ENCODE assay signal across 28 cellular contexts in the genomic region with DNA sequence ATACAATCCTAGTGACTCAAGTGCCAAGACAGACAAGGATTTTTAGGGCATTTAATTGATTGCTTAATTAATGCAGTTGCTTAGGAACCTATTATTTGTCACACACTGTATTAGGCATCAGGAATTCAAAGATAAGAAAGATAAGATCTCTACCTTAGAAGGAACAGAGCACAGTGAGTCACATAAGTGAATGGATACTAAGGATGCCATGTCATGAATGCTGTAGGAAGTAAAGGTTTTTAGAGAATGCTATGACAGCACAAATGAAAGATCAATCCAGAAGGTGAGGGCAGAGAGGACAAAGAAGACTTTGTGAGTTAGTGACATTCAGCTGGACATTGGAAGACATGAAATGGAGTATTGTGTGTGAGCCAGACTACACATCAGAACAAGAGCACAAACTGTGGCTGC.
DNase-seq lines count a peak whose midpoint lies in the region; ATAC-seq, FAIRE-seq and TF ChIP-seq lines count a peak whose summit lies in the region.
"Had no signal": no experiment of that assay in that cellular context is flagged by ENCODE, and none has a peak within 500 bp of the region (broad histone marks: within the 10 kb centered on the region; RNA-seq: fewer than 3 reads in every experiment).

No MANE protein-coding gene starts in this region.

- no peaks in the 10 kb centered on the region for H3K27me3 Mint-ChIP-seq in Calu3 (ENCODE audit: unreplicated experiment)

- H3K27ac Mint-ChIP-seq in Calu3 (ENCODE audit: unreplicated experiment), result peak overlapping the region; percentile 62
- H3K27ac Mint-ChIP-seq: activated naive CD4-positive, alpha-beta T cell treated with anti-CD3 and anti-CD28 coated beads, Interleukin-2, amount 50 U/mL, for 72 hours; brain; nephron progenitor cell; T-cell had no signal

- no peak overlapping the region for H3K9ac ChIP-seq in endothelial cell of umbilical vein (replicated peaks; ENCODE audit: extremely low read depth, insufficient read depth, low read length)
- H3K9ac ChIP-seq: KMS-11 had no signal

- H3K9me3 Mint-ChIP-seq in Calu3 (ENCODE audit: low read depth, unreplicated experiment), result peaks cover 6% of the 10 kb centered on the region

- DNase-seq in Calu3, result peak; percentile 10
- DNase-seq in SK-MEL-5 (ENCODE audit: low read depth, low spot score), result peak; percentile 16
- DNase-seq in endothelial cell of umbilical vein (ENCODE audit: low read depth, low spot score), result no peak
- DNase-seq in pancreas, result no peak
- no peak for DNase-seq in activated T-cell treated with anti-CD3 and anti-CD28 coated beads for 4 hours
- no peak for DNase-seq in NCI-H146 (lab: John Stamatoyannopoulos, UW)
- DNase-seq in NCI-H82 treated with DMSO at 0.1 percent for 48 hours (lab: John Stamatoyannopoulos, UW; ENCODE audit: unreplicated experiment), result no peak
- DNase-seq: activated CD4-positive, alpha-beta T cell treated with anti-CD3 and anti-CD28 coated beads for 48 hours; cortex of kidney; HCEC 1CT; heart left ventricle; left lung; mucosa of descending colon; NCI-H187 treated with DMSO at 0.1 percent for 48 hours; NCI-H2227 treated with DMSO at 0.1 percent for 48 hours; NCI-H774; nephron progenitor cell; posterior cingulate gyrus; SHP77; T-cell had no signal

- H3K9me3 ChIP-seq in endothelial cell of umbilical vein (replicated peaks; ENCODE audit: control insufficient read depth, insufficient read depth, low read length) (no peaks in the 10 kb centered on the region), pancreas (no peaks in the 10 kb centered on the region)

- no peaks in the 10 kb centered on the region for H4K20me1 ChIP-seq in endothelial cell of umbilical vein (replicated peaks; ENCODE audit: control insufficient read depth, extremely low read depth, insufficient read depth, low read length)

- no peak for TF ChIP-seq POLR2A in endothelial cell of umbilical vein (IDR thresholded peaks at IDR 0.05; ENCODE audit: low read depth, low read length)

- CTCF ChIA-PET in Calu3 (lab: Charles Lee) (interaction anchor here (1.0 kb wide), 1 partner anchor 275 kb away, joined by 3 read pairs; no protein-coding TSS in a partner anchor), endothelial cell of umbilical vein (lab: Charles Lee) (no interaction called here)

- no peak overlapping the region for H2AFZ ChIP-seq in endothelial cell of umbilical vein (ENCODE audit: low read depth, low read length)

- no TSS peak for BruUV-seq in Calu3 (replicated peaks; lab: Mats Ljungman, UMichigan)
- BruUV-seq in endothelial cell of umbilical vein (replicated peaks; lab: Mats Ljungman, UMichigan), result no TSS peak

- H3K9me1 ChIP-seq in endothelial cell of umbilical vein (replicated peaks; ENCODE audit: control insufficient read depth, extremely low read depth, insufficient read depth, low read length), result no peaks in the 10 kb centered on the region

- H3K36me3 Mint-ChIP-seq in Calu3 (ENCODE audit: insufficient read depth, unreplicated experiment), result peaks cover 11% of the 10 kb centered on the region
- H3K36me3 Mint-ChIP-seq: brain, T-cell had no signal

- H3K4me1 Mint-ChIP-seq in Calu3 (ENCODE audit: low read depth, unreplicated experiment), result peaks cover 29% of the 10 kb centered on the region
- H3K4me1 Mint-ChIP-seq: nephron progenitor cell, T-cell had no signal

- no peaks in the 10 kb centered on the region for H3K27me3 ChIP-seq in endothelial cell of umbilical vein (ENCODE audit: control insufficient read depth in 2 of 2, insufficient read depth in 2 of 2, low read length in 2 of 2)
- no peaks in the 10 kb centered on the region for H3K27me3 ChIP-seq in pancreas
- H3K27me3 ChIP-seq: heart left ventricle, left lung, suprapubic skin had no signal

- H3K4me3 ChIP-seq in endothelial cell of umbilical vein (replicated peaks in 1 of 3; ENCODE audit: insufficient read depth in 1 of 3, low read depth in 1 of 3, low read length in 3 of 3), result no peak overlapping the region
- H3K4me3 ChIP-seq in pancreas, result no peak overlapping the region
- H3K4me3 ChIP-seq: heart left ventricle, left lung, mucosa of descending colon, suprapubic skin had no signal

- H3K79me2 ChIP-seq in endothelial cell of umbilical vein (ENCODE audit: control insufficient read depth, insufficient read depth, low read length), result no peaks in the 10 kb centered on the region

- no peak overlapping the region for H3K4me3 Mint-ChIP-seq in Calu3 (ENCODE audit: low read depth, unreplicated experiment)
- H3K4me3 Mint-ChIP-seq: brain, nephron progenitor cell, T-cell had no signal

- H3K4me2 ChIP-seq in endothelial cell of umbilical vein (ENCODE audit: insufficient read depth, low read length), result no peak overlapping the region
- H3K4me2 ChIP-seq: KMS-11 had no signal

- ATAC-seq in pancreas, result peak in 3 of 4 donors; percentile 37 to 54 (median 46)
- no peak for ATAC-seq in GM19328 (IDR thresholded peaks at IDR 0.05; ENCODE audit: unreplicated experiment)
- ATAC-seq: activated naive CD4-positive, alpha-beta T cell treated with anti-CD3 and anti-CD28 coated beads, Interleukin-2, amount 50 U/mL, for 72 hours; heart left ventricle; left lung; mucosa of descending colon; T-cell had no signal

- H3K36me3 ChIP-seq in endothelial cell of umbilical vein (ENCODE audit: control insufficient read depth in 2 of 2, extremely low read depth in 1 of 2, insufficient read depth in 2 of 2, low read length in 2 of 2) (no peaks in the 10 kb centered on the region), pancreas (no peaks in the 10 kb centered on the region)
- H3K36me3 ChIP-seq: heart left ventricle, left lung, suprapubic skin had no signal

- intact Hi-C loops in Calu3 (cut with micrococcal nuclease; ENCODE audit: unreplicated experiment) (loop anchor here (2.0 kb wide), 1 partner anchor 82 kb away; no protein-coding TSS in a partner anchor), endothelial cell of umbilical vein (cut with micrococcal nuclease) (no loop called here), pancreas (cut with DNase I) (no loop called here)

- in situ Hi-C loops in SK-MEL-5 (cut with HindIII; ENCODE audit: low pct_unique_long_range_greater_than_20kb, low sequenced_read_pairs), result no loop called here

- no peaks in the 10 kb centered on the region for H3K4me1 ChIP-seq in endothelial cell of umbilical vein (ENCODE audit: control insufficient read depth, extremely low read depth, insufficient read depth, low read length)
- H3K4me1 ChIP-seq in pancreas, result no peaks in the 10 kb centered on the region
- H3K4me1 ChIP-seq: left lung, suprapubic skin had no signal

- no peak overlapping the region for H3K27ac ChIP-seq in endothelial cell of umbilical vein (ENCODE audit: insufficient read depth, low read depth, low read length)
- peak overlapping the region in 1 of 4 donors; percentile 13 for H3K27ac ChIP-seq in pancreas
- H3K27ac ChIP-seq: C4-2B, heart left ventricle, KMS-11, left lung, suprapubic skin had no signal

- FAIRE-seq in endothelial cell of umbilical vein (lab: Jason Lieb, UNC), result no peak
- FAIRE-seq in pancreas (lab: Jason Lieb, UNC), result no peak
- FAIRE-seq: TTC549, urothelium cell line had no signal

- dilution Hi-C loops in endothelial cell of umbilical vein (cut with MboI; ENCODE audit: extremely low pct_ligation_motif_present, low sequenced_read_pairs), result no loop called here

- POLR2A ChIA-PET in endothelial cell of umbilical vein (lab: Charles Lee), result no interaction called here

- TF ChIP-seq CTCF in Calu3 (IDR thresholded peaks at IDR 0.05; ENCODE audit: unreplicated experiment), result no peak
- TF ChIP-seq CTCF in endothelial cell of umbilical vein (IDR thresholded peaks at IDR 0.05; ENCODE audit: extremely low read depth in 1 of 2, insufficient read depth in 1 of 2, low read depth in 1 of 2, low read length in 2 of 2), result no peak
- no peak for TF ChIP-seq CTCF in pancreas (IDR thresholded peaks at IDR 0.05)

TF ChIP-seq in endothelial cell of umbilical vein, 7 proteins besides CTCF, POLR2A, EP300 and RAD21:
- no peak for TF ChIP-seq MAX (IDR thresholded peaks at IDR 0.05; ENCODE audit: insufficient read depth, insufficient read length)
- no peak for TF ChIP-seq EZH2 (IDR thresholded peaks at IDR 0.05; ENCODE audit: borderline replicate concordance, low read depth, low read length, severe bottlenecking)
- peak; percentile 84 for TF ChIP-seq GATA2 (IDR thresholded peaks at IDR 0.05; ENCODE audit: insufficient read depth, insufficient read length, low read depth, low read length)
- TF ChIP-seq JUN (IDR thresholded peaks at IDR 0.05; ENCODE audit: borderline replicate concordance, insufficient read depth, insufficient read length, low read depth), result peak; percentile 64
- TF ChIP-seq FOS (IDR thresholded peaks at IDR 0.05; ENCODE audit: borderline replicate concordance, insufficient read depth, low read length), result no peak
- no peak for TF ChIP-seq MYC (IDR thresholded peaks at IDR 0.05; ENCODE audit: low read depth, low read length)
- no peak for TF ChIP-seq POLR2AphosphoS5 (IDR thresholded peaks at IDR 0.05; ENCODE audit: insufficient read depth, low read depth, low read length)

Comparison
In these comparisons a context has a peak if more than half of its experiments do, and no peak if none do; other contexts are left out.
1. DNase-seq: peak in Calu3 (single experiment) and SK-MEL-5 (single experiment); none in endothelial cell of umbilical vein (single experiment), pancreas (0 of 6), activated T-cell treated with anti-CD3 and anti-CD28 coated beads for 4 hours (single experiment), NCI-H146 (single experiment) and NCI-H82 treated with DMSO at 0.1 percent for 48 hours (single experiment).